ENCODE assay signal across 1 cellular context in genomic region chr3:45166283-45166879, GRCh38.
TF ChIP-seq lines count a peak whose summit lies in the region.

No MANE protein-coding gene starts in this region.

TF ChIP-seq in SK-N-SH, 30 proteins besides CTCF, POLR2A, EP300 and RAD21 (continued from another document):
- TF ChIP-seq YY1 (IDR thresholded peaks at IDR 0.05; ENCODE audit: low read depth) (no peak), SMC3 (IDR thresholded peaks at IDR 0.05; ENCODE audit: low read depth, low read length) (no peak), FOXM1 (IDR thresholded peaks at IDR 0.05; ENCODE audit: low read depth) (no peak), MEF2A (IDR thresholded peaks at IDR 0.05; ENCODE audit: borderline replicate concordance, low read depth) (no peak), MXI1 (IDR thresholded peaks at IDR 0.05; ENCODE audit: low read depth, low read length) (peak; percentile 21; the same call in 1 of the 2 replicates), NFIC (IDR thresholded peaks at IDR 0.05; ENCODE audit: borderline replicate concordance) (no peak), RFX5 (IDR thresholded peaks at IDR 0.05; ENCODE audit: low read length) (no peak), SIN3A (IDR thresholded peaks at IDR 0.05; ENCODE audit: borderline replicate concordance, low read depth, low read length) (no peak), CHD2 (IDR thresholded peaks at IDR 0.05; ENCODE audit: low read length, partially characterized antibody) (peak; percentile 30), TCF12 (IDR thresholded peaks at IDR 0.05) (no peak), JUND (IDR thresholded peaks at IDR 0.05) (no peak), NRF1 (IDR thresholded peaks at IDR 0.05; ENCODE audit: low read depth, low read length) (no peak), RXRA (IDR thresholded peaks at IDR 0.05; ENCODE audit: borderline replicate concordance, low read depth) (no peak), FOSL2 (IDR thresholded peaks at IDR 0.05; ENCODE audit: borderline replicate concordance, low read depth) (no peak), TEAD4 (IDR thresholded peaks at IDR 0.05; ENCODE audit: borderline replicate concordance, insufficient read depth) (no peak)
- TF ChIP-seq, protein P1, sequence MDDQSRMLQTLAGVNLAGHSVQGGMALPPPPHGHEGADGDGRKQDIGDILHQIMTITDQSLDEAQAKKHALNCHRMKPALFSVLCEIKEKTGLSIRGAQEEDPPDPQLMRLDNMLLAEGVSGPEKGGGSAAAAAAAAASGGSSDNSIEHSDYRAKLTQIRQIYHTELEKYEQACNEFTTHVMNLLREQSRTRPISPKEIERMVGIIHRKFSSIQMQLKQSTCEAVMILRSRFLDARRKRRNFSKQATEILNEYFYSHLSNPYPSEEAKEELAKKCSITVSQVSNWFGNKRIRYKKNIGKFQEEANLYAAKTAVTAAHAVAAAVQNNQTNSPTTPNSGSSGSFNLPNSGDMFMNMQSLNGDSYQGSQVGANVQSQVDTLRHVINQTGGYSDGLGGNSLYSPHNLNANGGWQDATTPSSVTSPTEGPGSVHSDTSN (IDR thresholded peaks at IDR 0.05), result no peak
- TF ChIP-seq, protein P2, sequence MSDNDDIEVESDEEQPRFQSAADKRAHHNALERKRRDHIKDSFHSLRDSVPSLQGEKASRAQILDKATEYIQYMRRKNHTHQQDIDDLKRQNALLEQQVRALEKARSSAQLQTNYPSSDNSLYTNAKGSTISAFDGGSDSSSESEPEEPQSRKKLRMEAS (IDR thresholded peaks at IDR 0.05; ENCODE audit: low read depth), result no peak
TF ChIP-seq in SK-N-SH: peak in this region for 3.
